ENCODE assay signal across 10 cellular contexts in genomic region chr20:2879148-2879547, GRCh38. TPM values are rescaled to one million over a fixed set of nuclear protein-coding genes. Genes with fewer than 3 reads are reported as not detected.
A peak's percentile ranks its signal among the peaks of the same experiment; 100 is the strongest.
DNase-seq lines count a peak whose midpoint lies in the region; ATAC-seq and TF ChIP-seq lines count a peak whose summit lies in the region.
"Had no signal": no experiment of that assay in that cellular context is flagged by ENCODE, and none has a peak within 500 bp of the region (broad histone marks: within the 10 kb centered on the region; RNA-seq: fewer than 3 reads in every experiment).

No MANE protein-coding gene starts in this region.

- peaks cover 15% of the 10 kb centered on the region for H3K36me3 Mint-ChIP-seq in central memory CD8-positive, alpha-beta T cell (ENCODE audit: insufficient read depth)
- H3K36me3 Mint-ChIP-seq in activated naive CD4-positive, alpha-beta T cell treated with anti-CD3 and anti-CD28 coated beads, Interleukin-2, amount 10 ng/mL, durations not matched to agents 7 days and 5 days, result peaks cover 29% of the 10 kb centered on the region

- H3K27me3 Mint-ChIP-seq in central memory CD8-positive, alpha-beta T cell, result no peaks in the 10 kb centered on the region
- no peaks in the 10 kb centered on the region for H3K27me3 Mint-ChIP-seq in activated naive CD4-positive, alpha-beta T cell treated with anti-CD3 and anti-CD28 coated beads, Interleukin-2, amount 10 ng/mL, durations not matched to agents 7 days and 5 days
- H3K27me3 Mint-ChIP-seq: CD8-positive, alpha-beta memory T cell had no signal

- CTCF ChIA-PET in activated naive CD4-positive, alpha-beta T cell treated with anti-CD3 and anti-CD28 coated beads, Interleukin-2, amount 10 ng/mL, durations not matched to agents 7 days and 5 days (lab: Charles Lee), result interaction anchor here (0.6 kb wide), 1 partner anchor 469 kb away, joined by 3 read pairs; no protein-coding TSS in a partner anchor

- H3K4me1 Mint-ChIP-seq in central memory CD8-positive, alpha-beta T cell, result peaks cover 65% of the 10 kb centered on the region
- peaks cover 39% of the 10 kb centered on the region for H3K4me1 Mint-ChIP-seq in activated naive CD4-positive, alpha-beta T cell treated with anti-CD3 and anti-CD28 coated beads, Interleukin-2, amount 10 ng/mL, durations not matched to agents 7 days and 5 days

- TF ChIP-seq CTCF in AG09319 (IDR thresholded peaks at IDR 0.05; ENCODE audit: low read depth, low read length), result no peak

- ATAC-seq in central memory CD8-positive, alpha-beta T cell (replicated peaks; ENCODE audit: extremely low read depth, poor library complexity, severe bottlenecking), result no peak
- ATAC-seq in HG03439 (IDR thresholded peaks at IDR 0.05; ENCODE audit: unreplicated experiment), result no peak

- no peak overlapping the region for H3K4me3 Mint-ChIP-seq in central memory CD8-positive, alpha-beta T cell
- H3K4me3 Mint-ChIP-seq in activated naive CD4-positive, alpha-beta T cell treated with anti-CD3 and anti-CD28 coated beads, Interleukin-2, amount 10 ng/mL, durations not matched to agents 7 days and 5 days, result no peak overlapping the region
- H3K4me3 Mint-ChIP-seq: CD8-positive, alpha-beta memory T cell; nephron had no signal

- peak overlapping the region; percentile 66 for H3K27ac Mint-ChIP-seq in central memory CD8-positive, alpha-beta T cell (ENCODE audit: low read depth)
- no peak overlapping the region for H3K27ac Mint-ChIP-seq in activated naive CD4-positive, alpha-beta T cell treated with anti-CD3 and anti-CD28 coated beads, Interleukin-2, amount 10 ng/mL, durations not matched to agents 7 days and 5 days
- H3K27ac Mint-ChIP-seq: nephron had no signal

- DNase-seq in AG09319 (ENCODE audit: extremely low read depth, low read depth) (peak; percentile 72), LHCN-M2 (ENCODE audit: low read depth) (peak; percentile 71), iris pigment epithelial cell (ENCODE audit: low read depth) (peak; percentile 79), activated T-cell treated with anti-CD3 and anti-CD28 coated beads for 4 hours (no peak)
- no peak for DNase-seq in central memory CD8-positive, alpha-beta T cell (ENCODE audit: low spot score in 2 of 2)
- no peak for DNase-seq in stimulated activated CD4-positive, alpha-beta T cell treated with anti-CD3 and anti-CD28 coated beads, Interleukin-2, amount 100 ng/mL, for 24 hours
- DNase-seq in activated naive CD4-positive, alpha-beta T cell treated with anti-CD3 and anti-CD28 coated beads, Interleukin-2, amount 10 ng/mL, durations not matched to agents 7 days and 5 days, result no peak
- DNase-seq: CD8-positive, alpha-beta memory T cell had no signal

- no peaks in the 10 kb centered on the region for H3K9me3 Mint-ChIP-seq in central memory CD8-positive, alpha-beta T cell
- H3K9me3 Mint-ChIP-seq in activated naive CD4-positive, alpha-beta T cell treated with anti-CD3 and anti-CD28 coated beads, Interleukin-2, amount 10 ng/mL, durations not matched to agents 7 days and 5 days, result no peaks in the 10 kb centered on the region
- H3K9me3 Mint-ChIP-seq: CD8-positive, alpha-beta memory T cell; nephron had no signal

RNA-seq across cellular contexts. Expression of gene PTPRA, which starts 5.9 kb away (rescaled TPM):
- total RNA-seq in LHCN-M2 (2014; rRNA removed), result 25.1 and 38.5 TPM in 2 replicates
- polyA plus RNA-seq in LHCN-M2 (2012), result 28.3 TPM

RNA-seq across cellular contexts. Expression of gene VPS16, which starts 38.6 kb away (rescaled TPM):
- 36.1 and 41.8 TPM in 2 replicates for total RNA-seq in LHCN-M2 (2014; rRNA removed)
- 32.4 TPM for polyA plus RNA-seq in LHCN-M2 (2012)

RNA-seq across cellular contexts. Expression of gene PCED1A, which starts 38.7 kb away (rescaled TPM):
- 28.0 and 43.9 TPM in 2 replicates for total RNA-seq in LHCN-M2 (2014; rRNA removed)
- polyA plus RNA-seq in LHCN-M2 (2012), result 20.4 TPM

Comparison
In these comparisons a context has a peak if more than half of its experiments do, and no peak if none do; other contexts are left out.
1. DNase-seq: peak in AG09319 (single experiment), LHCN-M2 (single experiment) and iris pigment epithelial cell (single experiment); none in central memory CD8-positive, alpha-beta T cell (0 of 2), stimulated activated CD4-positive, alpha-beta T cell treated with anti-CD3 and anti-CD28 coated beads, Interleukin-2, amount 100 ng/mL, for 24 hours (0 of 2), activated naive CD4-positive, alpha-beta T cell treated with anti-CD3 and anti-CD28 coated beads, Interleukin-2, amount 10 ng/mL, durations not matched to agents 7 days and 5 days (single experiment) and activated T-cell treated with anti-CD3 and anti-CD28 coated beads for 4 hours (single experiment).